Comparison of ENCODE assay signal across 11 cellular contexts in genomic region chr14:106850913-106851825, GRCh38.
DNase-seq lines count a peak whose midpoint lies in the region; ATAC-seq and TF ChIP-seq lines count a peak whose summit lies in the region.
"Had no signal": no experiment of that assay in that cellular context is flagged by ENCODE, and none has a peak within 500 bp of the region (broad histone marks: within the 10 kb centered on the region; RNA-seq: fewer than 3 reads in every experiment).

No MANE protein-coding gene starts in this region.

- H3K27me3 Mint-ChIP-seq in memory B cell: no peaks in the 10 kb centered on the region

- H3K4me3 Mint-ChIP-seq in memory B cell: peak overlapping the region; percentile 92

- no peak overlapping the region for H3K4me3 ChIP-seq in WERI-Rb-1 (ENCODE audit: low read depth, low read length)
- H3K4me3 ChIP-seq: pancreas had no signal

- H3K27ac Mint-ChIP-seq in memory B cell: peak overlapping the region; percentile 68
- H3K27ac Mint-ChIP-seq: activated naive CD4-positive, alpha-beta T cell treated with anti-CD3 and anti-CD28 coated beads, Interleukin-2, amount 50 U/mL, for 72 hours had no signal

- no peaks in the 10 kb centered on the region for H3K9me3 Mint-ChIP-seq in memory B cell
- H3K9me3 Mint-ChIP-seq: activated naive CD4-positive, alpha-beta T cell treated with anti-CD3 and anti-CD28 coated beads, Interleukin-2, amount 50 U/mL, for 72 hours had no signal

- DNase-seq in memory B cell (ENCODE audit: low spot score in 2 of 2): peak; percentile 55 to 61
- DNase-seq in WERI-Rb-1: no peak
- DNase-seq in NCI-H1092 (lab: John Stamatoyannopoulos, UW): no peak
- no peak for DNase-seq in HuH-7 (ENCODE audit: low spot score)
- DNase-seq: GDM1, NCI-H510A, pancreas had no signal

- peaks cover 63% of the 10 kb centered on the region for H3K27me3 ChIP-seq in WERI-Rb-1 (ENCODE audit: insufficient read depth, low read depth, severe bottlenecking)
- H3K27me3 ChIP-seq: pancreas had no signal

- H3K9me3 ChIP-seq in WERI-Rb-1 (ENCODE audit: severe bottlenecking): no peaks in the 10 kb centered on the region
- H3K9me3 ChIP-seq: pancreas had no signal

- TF ChIP-seq CTCF in WERI-Rb-1 (IDR thresholded peaks at IDR 0.05; ENCODE audit: low read depth, low read length): no peak

- H3K36me3 ChIP-seq in WERI-Rb-1: no peaks in the 10 kb centered on the region
- H3K36me3 ChIP-seq: pancreas had no signal

- ATAC-seq in GM18861 (IDR thresholded peaks at IDR 0.05; ENCODE audit: unreplicated experiment) (peak; percentile 39), GM21515 (IDR thresholded peaks at IDR 0.05; ENCODE audit: unreplicated experiment) (peak; percentile 52), HG03354 (IDR thresholded peaks at IDR 0.05; ENCODE audit: poor library complexity, severe bottlenecking, unreplicated experiment) (peak; percentile 69), memory B cell (ENCODE audit: low read depth) (peak; percentile 82)
- ATAC-seq: activated naive CD4-positive, alpha-beta T cell treated with anti-CD3 and anti-CD28 coated beads, Interleukin-2, amount 50 U/mL, for 72 hours; pancreas had no signal

- peaks cover 51% of the 10 kb centered on the region for H3K4me1 Mint-ChIP-seq in memory B cell

- peaks cover 3% of the 10 kb centered on the region for H3K36me3 Mint-ChIP-seq in memory B cell
- H3K36me3 Mint-ChIP-seq: activated naive CD4-positive, alpha-beta T cell treated with anti-CD3 and anti-CD28 coated beads, Interleukin-2, amount 50 U/mL, for 72 hours had no signal

- H3K27ac ChIP-seq in WERI-Rb-1: no peak overlapping the region
- H3K27ac ChIP-seq: pancreas had no signal

Comparison
In these comparisons a context has a peak if more than half of its experiments do, and no peak if none do; other contexts are left out.
1. DNase-seq: peak in memory B cell (2 of 2); none in WERI-Rb-1 (single experiment), NCI-H1092 (single experiment) and HuH-7 (single experiment).
2. Peak in every context shown above with its lines, with median percentiles within 50 percentile points of each other: ATAC-seq.